ENCODE assay signal across 28 cellular contexts in genomic region chr20:60694763-60695162, GRCh38.
DNase-seq lines count a peak whose midpoint lies in the region; ATAC-seq and TF ChIP-seq lines count a peak whose summit lies in the region.
"Had no signal": no experiment of that assay in that cellular context is flagged by ENCODE, and none has a peak within 500 bp of the region (broad histone marks: within the 10 kb centered on the region; RNA-seq: fewer than 3 reads in every experiment).

No MANE protein-coding gene starts in this region.

- H3K27me3 ChIP-seq in CD8-positive, alpha-beta T cell (ENCODE audit: insufficient read depth, low read length): no peaks in the 10 kb centered on the region
- H3K27me3 ChIP-seq: BE2C, esophagus squamous epithelium, ovary, SJSA1, transverse colon had no signal

- no peak overlapping the region for H3K27ac ChIP-seq in CD8-positive, alpha-beta T cell (ENCODE audit: low read depth, low read length)
- H3K27ac ChIP-seq: 22Rv1, esophagus squamous epithelium, heart right ventricle, ovary, PC-9, SJSA1, transverse colon had no signal

- CTCF ChIA-PET in CD8-positive, alpha-beta T cell (lab: Charles Lee): no interaction called here

- no peaks in the 10 kb centered on the region for H3K36me3 ChIP-seq in CD8-positive, alpha-beta T cell (ENCODE audit: insufficient read depth, low read length)
- H3K36me3 ChIP-seq: BE2C, esophagus squamous epithelium, heart right ventricle, ovary, SJSA1, transverse colon, WERI-Rb-1 had no signal

- peaks cover 13% of the 10 kb centered on the region for H3K27me3 Mint-ChIP-seq in CD8-positive, alpha-beta T cell (ENCODE audit: low read depth)

- ATAC-seq in activated CD4-positive, CD25-positive, alpha-beta regulatory T cell treated with anti-CD3 and anti-CD28 coated beads, Interleukin-2, amount 50 U/mL, for 24 hours: peak; percentile 24 to 25
- ATAC-seq in CD8-positive, alpha-beta T cell: no peak
- ATAC-seq: naive thymus-derived CD4-positive, alpha-beta T cell; sciatic nerve had no signal

- no peaks in the 10 kb centered on the region for H3K4me1 ChIP-seq in CD8-positive, alpha-beta T cell (ENCODE audit: insufficient read depth, low read length)
- H3K4me1 ChIP-seq: BE2C, esophagus squamous epithelium, heart right ventricle, SJSA1, transverse colon had no signal

- no peak overlapping the region for H3K4me3 ChIP-seq in CD8-positive, alpha-beta T cell (ENCODE audit: low read depth, low read length)
- H3K4me3 ChIP-seq: esophagus squamous epithelium, heart right ventricle, ovary, PC-9, SJSA1, transverse colon had no signal

- POLR2A ChIA-PET in CD8-positive, alpha-beta T cell (lab: Charles Lee): no interaction called here

- no peak overlapping the region for H3K27ac Mint-ChIP-seq in CD8-positive, alpha-beta T cell
- H3K27ac Mint-ChIP-seq: naive thymus-derived CD4-positive, alpha-beta T cell; stimulated activated naive CD8-positive, alpha-beta T cell treated with anti-CD3 and anti-CD28 coated beads, Interleukin-15, Interleukin-2, amounts not matched to agents 100 ng/mL and 50 ng/mL, for 24 hours; T-helper 1 cell treated with Interleukin-12 subunit alpha and Interleukin-12 subunit beta and Interleukin-4 antibody, amounts not matched to agents 30 μg/mL and 1 μg/mL, for 36 hours had no signal

- no peaks in the 10 kb centered on the region for H3K9me3 Mint-ChIP-seq in CD8-positive, alpha-beta T cell
- H3K9me3 Mint-ChIP-seq: T-helper 1 cell treated with Interleukin-12 subunit alpha and Interleukin-12 subunit beta and Interleukin-4 antibody, amounts not matched to agents 30 μg/mL and 1 μg/mL, for 36 hours had no signal

- H3K4me3 Mint-ChIP-seq in CD8-positive, alpha-beta T cell: no peak overlapping the region
- H3K4me3 Mint-ChIP-seq: naive thymus-derived CD4-positive, alpha-beta T cell; stimulated activated naive CD8-positive, alpha-beta T cell treated with anti-CD3 and anti-CD28 coated beads, Interleukin-15, Interleukin-2, amounts not matched to agents 100 ng/mL and 50 ng/mL, for 24 hours; T-helper 1 cell treated with Interleukin-12 subunit alpha and Interleukin-12 subunit beta and Interleukin-4 antibody, amounts not matched to agents 30 μg/mL and 1 μg/mL, for 36 hours had no signal

- TF ChIP-seq CTCF in CD8-positive, alpha-beta T cell (IDR thresholded peaks at IDR 0.05): no peak

- no peaks in the 10 kb centered on the region for H3K4me1 Mint-ChIP-seq in CD8-positive, alpha-beta T cell (ENCODE audit: low read depth)
- H3K4me1 Mint-ChIP-seq: naive thymus-derived CD4-positive, alpha-beta T cell had no signal

- DNase-seq in activated CD4-positive, CD25-positive, alpha-beta regulatory T cell treated with anti-CD3 and anti-CD28 coated beads, Interleukin-2, amount 50 U/mL, for 72 hours: no peak
- DNase-seq in HT1080 (ENCODE audit: low read depth) (peak; percentile 66), astrocyte of the hippocampus (ENCODE audit: low read depth, low spot score) (peak; percentile 45), non-pigmented ciliary epithelial cell (ENCODE audit: low read depth) (peak; percentile 34), KG1 (lab: John Stamatoyannopoulos, UW) (no peak), NCI-H1694 (lab: John Stamatoyannopoulos, UW) (no peak)
- no peak for DNase-seq in CD8-positive, alpha-beta T cell
- DNase-seq: activated CD8-positive, alpha-beta memory T cell treated with anti-CD3 and anti-CD28 coated beads for 24 hours; activated effector memory CD4-positive, alpha-beta T cell treated with Interleukin-2 at 50 U/mL for 16 hours; amniotic stem cell; BE2C; effector CD8-positive, alpha-beta T cell; esophagus squamous epithelium; heart right ventricle; MM.1S; naive thymus-derived CD4-positive, alpha-beta T cell; NCI-H187; NCI-H2227 treated with DMSO at 0.1 percent for 48 hours; ovary; PC-9; transverse colon; WERI-Rb-1 had no signal

- H3K36me3 Mint-ChIP-seq in CD8-positive, alpha-beta T cell: no peaks in the 10 kb centered on the region

- intact Hi-C loops in CD8-positive, alpha-beta T cell (cut with DNase I, micrococcal nuclease): no loop called here

- no peaks in the 10 kb centered on the region for H3K9me3 ChIP-seq in CD8-positive, alpha-beta T cell (ENCODE audit: low read length)
- H3K9me3 ChIP-seq: BE2C, esophagus squamous epithelium, heart right ventricle, ovary, SJSA1, transverse colon had no signal

Comparison
In these comparisons a context has a peak if more than half of its experiments do, and no peak if none do; other contexts are left out.
1. DNase-seq: peak in HT1080 (single experiment), astrocyte of the hippocampus (single experiment) and non-pigmented ciliary epithelial cell (single experiment); none in activated CD4-positive, CD25-positive, alpha-beta regulatory T cell treated with anti-CD3 and anti-CD28 coated beads, Interleukin-2, amount 50 U/mL, for 72 hours (single experiment), KG1 (single experiment), CD8-positive, alpha-beta T cell (0 of 7) and NCI-H1694 (single experiment).